21 cellular contexts compared by ENCODE assay signal in genomic region chr15:49570672-49571071, GRCh38. TPM values are rescaled to one million over a fixed set of nuclear protein-coding genes. Genes with fewer than 3 reads are reported as not detected.
DNase-seq lines count a peak whose midpoint lies in the region; ATAC-seq, FAIRE-seq and TF ChIP-seq lines count a peak whose summit lies in the region.
"Had no signal": no experiment of that assay in that cellular context is flagged by ENCODE, and none has a peak within 500 bp of the region (broad histone marks: within the 10 kb centered on the region; RNA-seq: fewer than 3 reads in every experiment).

No MANE protein-coding gene starts in this region.

- POLR2A ChIA-PET in WTC11 (lab: Charles Lee): no interaction called here

- no peak overlapping the region for H3K27ac ChIP-seq in small intestine (ENCODE audit: low read depth in 1 of 2, low read length in 1 of 2)
- H3K27ac ChIP-seq: BLaER1, C4-2B had no signal

- no peak overlapping the region for H3K27ac Mint-ChIP-seq in WTC11
- H3K27ac Mint-ChIP-seq: B cell; CD4-positive, CD25-positive, alpha-beta regulatory T cell; CD8-positive, alpha-beta T cell; GM23338; H9 had no signal

- no peaks in the 10 kb centered on the region for H3K9me3 Mint-ChIP-seq in WTC11
- H3K9me3 Mint-ChIP-seq: GM23338, H9 had no signal

- H3K4me3 ChIP-seq in Loucy (ENCODE audit: low read length, poor library complexity, severe bottlenecking) (no peak overlapping the region), small intestine (ENCODE audit: low read depth in 1 of 2, low read length in 2 of 2) (no peak overlapping the region)
- H3K4me3 ChIP-seq: BLaER1, GM12878, GM23338 had no signal

- H3K4me1 ChIP-seq in Loucy (ENCODE audit: insufficient read depth, low read length, poor library complexity, severe bottlenecking) (peaks cover 10% of the 10 kb centered on the region), small intestine (ENCODE audit: control insufficient read depth in 2 of 2, insufficient read depth in 1 of 2, low read depth in 1 of 2, low read length in 1 of 2) (no peaks in the 10 kb centered on the region)
- H3K4me1 ChIP-seq: BLaER1, Caco-2 had no signal

- no peak for ATAC-seq in WTC11
- no peak for ATAC-seq in GM18520 (IDR thresholded peaks at IDR 0.05; ENCODE audit: unreplicated experiment)
- ATAC-seq: CD8-positive, alpha-beta T cell; GM12878; GM23338; HCT116 had no signal

- H3K4me2 ChIP-seq in Loucy (ENCODE audit: low read depth, low read length, poor library complexity, severe bottlenecking): peak overlapping the region; percentile 32
- H3K4me2 ChIP-seq: BLaER1, GM23338 had no signal

- no peaks in the 10 kb centered on the region for H3K79me2 ChIP-seq in Loucy (ENCODE audit: insufficient read depth, low read length)

- peaks cover 7% of the 10 kb centered on the region; the same call in 1 of the 2 replicates for H3F3A ChIP-seq in Loucy (ENCODE audit: low read depth)

- CTCF ChIA-PET in WTC11 (lab: Charles Lee): no interaction called here

- H4K20me1 ChIP-seq in Loucy (ENCODE audit: insufficient read depth, low read length, poor library complexity, severe bottlenecking): no peaks in the 10 kb centered on the region
- H4K20me1 ChIP-seq: BLaER1 had no signal

- no peaks in the 10 kb centered on the region for H3K27me3 ChIP-seq in Loucy (ENCODE audit: insufficient read depth, low read length, poor library complexity, severe bottlenecking)
- H3K27me3 ChIP-seq in small intestine (ENCODE audit: control insufficient read depth in 2 of 2, insufficient read depth in 2 of 2, low read length in 2 of 2): no peaks in the 10 kb centered on the region
- H3K27me3 ChIP-seq: BLaER1 had no signal

- no peak overlapping the region for H2AFZ ChIP-seq in Loucy (ENCODE audit: low read length)
- H2AFZ ChIP-seq: GM23338 had no signal

- H3K4me1 Mint-ChIP-seq in WTC11: no peaks in the 10 kb centered on the region
- H3K4me1 Mint-ChIP-seq: B cell; CD4-positive, CD25-positive, alpha-beta regulatory T cell; H9 had no signal

- H3K9me3 ChIP-seq in Loucy (ENCODE audit: insufficient read depth, low read depth, low read length) (no peaks in the 10 kb centered on the region), small intestine (ENCODE audit: control insufficient read depth, low read depth) (no peaks in the 10 kb centered on the region)
- H3K9me3 ChIP-seq: BLaER1, Caco-2 had no signal

- FAIRE-seq in frontal cortex (lab: Jason Lieb, UNC) (peak; percentile 58), small intestine (lab: Jason Lieb, UNC) (peak; percentile 57)
- FAIRE-seq: GM12878 had no signal

- H3K36me3 ChIP-seq in Loucy (ENCODE audit: insufficient read depth, low read length) (0 out of 2 replicates have a peak, but pooled peaks cover 4% of the 10 kb centered on the region), small intestine (ENCODE audit: control insufficient read depth in 2 of 2, insufficient read depth in 2 of 2, low read length in 2 of 2) (no peaks in the 10 kb centered on the region)
- H3K36me3 ChIP-seq: BLaER1 had no signal

- H3K9me2 ChIP-seq in Loucy (replicated peaks; ENCODE audit: low read depth, low read length): no peaks in the 10 kb centered on the region

- TF ChIP-seq CTCF in Loucy (conservative IDR thresholded peaks at IDR 0.05; ENCODE audit: low read length) (no peak), WTC11 (IDR thresholded peaks at IDR 0.05) (no peak)

- WGBS in small intestine, 3 donors: 90 to 98% (median 94%) methylated on average over 1 of the region's 1 CpG

- no peak overlapping the region for H3K4me3 Mint-ChIP-seq in WTC11
- H3K4me3 Mint-ChIP-seq: B cell; CD4-positive, CD25-positive, alpha-beta regulatory T cell; CD8-positive, alpha-beta T cell; GM23338; H9 had no signal

- H3K9ac ChIP-seq in Loucy (ENCODE audit: low read depth, low read length, poor library complexity, severe bottlenecking): no peak overlapping the region
- H3K9ac ChIP-seq: BLaER1 had no signal

- no peaks in the 10 kb centered on the region for H3K36me3 Mint-ChIP-seq in WTC11

- no peaks in the 10 kb centered on the region for H3K27me3 Mint-ChIP-seq in WTC11 (ENCODE audit: low read depth)
- H3K27me3 Mint-ChIP-seq: B cell; CD4-positive, CD25-positive, alpha-beta regulatory T cell had no signal

- DNase-seq in WTC11 (ENCODE audit: low spot score): no peak
- no peak for DNase-seq in frontal cortex (ENCODE audit: low spot score in 2 of 2)
- no peak for DNase-seq in small intestine
- no peak for DNase-seq in T1000 (lab: John Stamatoyannopoulos, UW)
- DNase-seq in glomerular visceral epithelial cell (ENCODE audit: extremely low spot score): no peak
- no peak for DNase-seq in NCI-H526 treated with DMSO at 0.1 percent for 48 hours (lab: John Stamatoyannopoulos, UW)
- DNase-seq: Caco-2; CD4-positive, CD25-positive, alpha-beta regulatory T cell; CD8-positive, alpha-beta T cell; DMS153; DND-41; GDM1; H9 had no signal

TF ChIP-seq in WTC11, 78 proteins besides CTCF, POLR2A, EP300 and RAD21:
- peak; percentile 92; the same call in 1 of the 2 replicates for TF ChIP-seq HMGA2 (CRISPR knock-in tag; IDR thresholded peaks at IDR 0.05)
- TF ChIP-seq NR1H2 (CRISPR knock-in tag; IDR thresholded peaks at IDR 0.05): no peak

RNA-seq across cellular contexts. Expression of gene FAM227B, which starts 49.9 kb away (rescaled TPM):
- 4.9 to 6.8 TPM (median 5.0 TPM) in 3 replicates for total RNA-seq in WTC11 (2021)
- 5.3 TPM for total RNA-seq in frontal cortex
- polyA plus RNA-seq in small intestine: 1 to 10 TPM; 1.6 to 4.3 (median 2.0) TPM

RNA-seq across cellular contexts. Expression of gene DTWD1, which starts 50.2 kb away (rescaled TPM):
- 28.9 to 32.5 TPM (median 30.8 TPM) in 3 replicates for total RNA-seq in WTC11 (2021)
- total RNA-seq in frontal cortex: 34.2 TPM
- polyA plus RNA-seq in small intestine: 10 to 100 TPM in 1 of 3 donors, 1 to 10 TPM in 2; 5.8 to 14.1 (median 7.8) TPM
